Comparison of ENCODE assay signal across 35 cellular contexts in genomic region chr2:222133897-222134296, GRCh38.
"Had no signal": no experiment of that assay in that cellular context is flagged by ENCODE, and none has a peak within 500 bp of the region (broad histone marks: within the 10 kb centered on the region; RNA-seq: fewer than 3 reads in every experiment).

No MANE protein-coding gene starts in this region.

- DNase-seq: Karpas-422, Kasumi-1, KBM-7, KG1, MG63, MM.1S, MV-4-11, NCI-H1048, NCI-H1092, NCI-H1092 treated with DMSO at 0.1 percent for 48 hours, NCI-H1105, NCI-H1105 treated with DMSO at 0.1 percent for 48 hours, NCI-H1417, NCI-H1417 treated with DMSO at 0.1 percent for 48 hours, NCI-H1436, NCI-H1436 treated with DMSO at 0.1 percent for 48 hours, NCI-H146, NCI-H1694, NCI-H1694 treated with DMSO at 0.1 percent for 48 hours, NCI-H187, NCI-H187 treated with DMSO at 0.1 percent for 48 hours, NCI-H1930, NCI-H2029, NCI-H2029 treated with DMSO at 0.1 percent for 48 hours, NCI-H2081, NCI-H2081 treated with DMSO at 0.1 percent for 48 hours, NCI-H2107, NCI-H2171, NCI-H2171 treated with DMSO at 0.1 percent for 48 hours, NCI-H2227 treated with DMSO at 0.1 percent for 48 hours, NCI-H226, NCI-H345, NCI-H446, NCI-H446 treated with DMSO at 0.1 percent for 48 hours had no signal

- H3K9ac ChIP-seq: KMS-11 had no signal

- H3K27ac ChIP-seq: KMS-11 had no signal

- H3K4me3 ChIP-seq: MG63 had no signal

- H3K9me3 ChIP-seq: MG63 had no signal

- H3K36me3 ChIP-seq: MG63 had no signal

- H3K4me2 ChIP-seq: KMS-11 had no signal
